8 cellular contexts compared by ENCODE assay signal in the genomic region with DNA sequence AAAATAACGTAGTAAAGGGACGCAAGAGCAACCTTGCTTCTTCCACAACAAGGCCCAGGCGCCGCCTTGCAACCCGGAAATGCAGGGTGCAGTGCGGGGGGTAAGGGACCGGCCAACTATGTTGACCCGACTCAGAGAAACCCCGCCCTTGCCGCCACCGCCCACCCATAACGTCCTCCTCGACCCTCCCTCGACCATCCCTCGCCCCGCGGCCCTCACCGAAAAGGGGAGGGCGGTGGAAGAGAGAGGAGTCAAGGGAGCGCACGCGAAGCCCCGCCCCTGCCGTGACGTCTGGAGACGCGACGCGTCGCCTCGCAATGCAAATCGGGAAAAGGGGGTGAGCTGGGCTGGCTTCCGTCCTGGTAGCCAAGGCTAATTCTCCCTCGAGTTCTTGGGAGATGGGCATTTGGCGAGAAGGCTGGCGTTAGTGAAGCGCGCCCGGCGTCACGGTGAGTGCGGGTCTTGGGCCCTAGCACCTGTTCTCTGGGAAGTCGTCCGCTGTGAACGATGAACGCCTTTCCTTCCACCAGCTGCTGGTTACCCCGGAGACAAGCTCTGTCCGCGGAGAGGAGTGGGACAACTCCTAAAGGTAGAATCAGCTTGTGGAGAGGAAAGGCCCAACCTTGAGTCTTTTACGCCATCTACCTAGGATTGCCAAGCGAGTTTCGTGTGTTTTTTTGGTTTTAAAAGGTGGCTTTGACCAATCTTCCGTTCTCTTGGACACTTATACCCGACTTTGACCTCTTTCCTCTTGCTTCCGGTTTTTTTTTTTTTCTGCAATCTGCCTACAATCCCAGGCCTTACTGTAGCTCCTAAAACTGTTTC.
A peak's percentile ranks its signal among the peaks of the same experiment; 100 is the strongest.
DNase-seq lines count a peak whose midpoint lies in the region; ATAC-seq and TF ChIP-seq lines count a peak whose summit lies in the region.

A gene (plus strand): TSS at position 340 of the 825 bp plus-strand sequence. CDS start 14,669 bp downstream, outside the sequence.

- H3K27ac Mint-ChIP-seq in central memory CD8-positive, alpha-beta T cell (ENCODE audit: low read depth), result peak within 1 kb of the TSS; percentile 99

- peak within 1 kb of the TSS; percentile 82 for H3K4me3 ChIP-seq in AG09309 (ENCODE audit: control insufficient read depth, low read depth, low read length)

- DNase-seq in AG09309 (ENCODE audit: low read depth) (peak; percentile 71), NCI-H446 (lab: John Stamatoyannopoulos, UW) (peak; percentile 96), iris pigment epithelial cell (ENCODE audit: low read depth) (peak; percentile 98)
- peak; percentile 86 for DNase-seq in activated CD4-positive, CD25-positive, alpha-beta regulatory T cell treated with anti-CD3 and anti-CD28 coated beads, Interleukin-2, amount 50 U/mL, for 16 hours (ENCODE audit: low read depth, low spot score)
- peak; percentile 82 to 91 for DNase-seq in central memory CD8-positive, alpha-beta T cell (ENCODE audit: low spot score in 2 of 2)
- DNase-seq in stimulated activated CD4-positive, alpha-beta T cell treated with anti-CD3 and anti-CD28 coated beads, Interleukin-12 subunit alpha, Interleukin-12 subunit beta, amount 100 ng/mL, for 24 hours (ENCODE audit: low read depth in 2 of 2), result peak; percentile 84 to 91

- H3K36me3 Mint-ChIP-seq in central memory CD8-positive, alpha-beta T cell (ENCODE audit: insufficient read depth), result peaks cover 19% of the 10 kb centered on the region

- ATAC-seq in GM19025 (IDR thresholded peaks at IDR 0.05; ENCODE audit: low read depth, unreplicated experiment) (peak; percentile 95), HG03342 (IDR thresholded peaks at IDR 0.05; ENCODE audit: unreplicated experiment) (peak; percentile 94)
- peak; percentile 92 for ATAC-seq in central memory CD8-positive, alpha-beta T cell (replicated peaks; ENCODE audit: extremely low read depth, poor library complexity, severe bottlenecking)

- H3K9me3 Mint-ChIP-seq in central memory CD8-positive, alpha-beta T cell, result no peaks in the 10 kb centered on the region

- peak within 1 kb of the TSS; percentile 97 for H3K4me3 Mint-ChIP-seq in central memory CD8-positive, alpha-beta T cell

- no peaks in the 10 kb centered on the region for H3K27me3 Mint-ChIP-seq in central memory CD8-positive, alpha-beta T cell

- TF ChIP-seq CTCF in AG09309 (IDR thresholded peaks at IDR 0.05; ENCODE audit: control insufficient read depth, insufficient read depth, low read depth, low read length, missing control alignments), result no peak

- peaks cover 36% of the 10 kb centered on the region for H3K4me1 Mint-ChIP-seq in central memory CD8-positive, alpha-beta T cell

Comparison
In these comparisons a context has a peak if more than half of its experiments do, and no peak if none do; other contexts are left out.
1. Peak in every context shown above with its lines: DNase-seq, ATAC-seq and H3K4me3 ChIP-seq.